ENCODE assay signal across 22 cellular contexts in the genomic region with DNA sequence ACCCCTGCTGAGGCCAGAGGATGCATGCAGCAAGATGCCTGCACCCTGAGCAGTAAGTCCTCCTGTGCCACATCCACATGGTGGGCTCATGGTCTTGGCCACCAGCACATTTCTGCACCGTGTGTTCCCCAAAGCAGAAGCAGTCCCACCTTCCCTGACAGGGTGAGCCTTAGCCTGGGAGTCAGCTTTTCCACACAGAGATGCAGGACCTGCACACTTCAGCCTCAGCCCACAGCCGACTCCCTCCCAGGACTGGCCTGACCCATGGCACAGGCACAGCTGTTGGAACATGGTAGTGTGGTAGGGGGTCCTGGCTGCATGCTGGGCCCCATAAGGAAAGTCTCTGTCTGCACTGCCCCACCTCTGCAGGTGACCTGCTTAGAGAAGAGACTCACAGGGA.
"Had no signal": no experiment of that assay in that cellular context is flagged by ENCODE, and none has a peak within 500 bp of the region (broad histone marks: within the 10 kb centered on the region; RNA-seq: fewer than 3 reads in every experiment).

No MANE protein-coding gene starts in this region.

- H3K79me2 ChIP-seq: parathyroid adenoma had no signal

- H3K4me3 Mint-ChIP-seq: central memory CD8-positive, alpha-beta T cell had no signal

- H2AFZ ChIP-seq: parathyroid adenoma had no signal

- H3K4me3 ChIP-seq: body of pancreas, coronary artery, esophagus squamous epithelium, left ventricle myocardium inferior had no signal

- H3K27me3 ChIP-seq: body of pancreas had no signal

- ATAC-seq: activated naive CD4-positive, alpha-beta T cell treated with anti-CD3 and anti-CD28 coated beads, Interleukin-2, amount 50 U/mL, for 72 hours; body of pancreas; SK-N-SH treated with all-trans-retinoic acid at 6 μM for 48 hours; stimulated activated naive CD8-positive, alpha-beta T cell treated with anti-CD3 and anti-CD28 coated beads, Interleukin-15, Interleukin-2, amounts not matched to agents 100 U/mL and 50 U/mL, for 24 hours had no signal

- H3K27ac ChIP-seq: body of pancreas, coronary artery, esophagus squamous epithelium, left ventricle myocardium inferior, parathyroid adenoma had no signal

- H3K27ac Mint-ChIP-seq: activated naive CD4-positive, alpha-beta T cell treated with anti-CD3 and anti-CD28 coated beads, Interleukin-2, amount 50 U/mL, for 72 hours had no signal

- FAIRE-seq: small intestine had no signal

- H3K4me1 Mint-ChIP-seq: central memory CD8-positive, alpha-beta T cell had no signal

- H3K9ac ChIP-seq: parathyroid adenoma had no signal

- DNase-seq: activated CD4-positive, alpha-beta T cell treated with anti-CD3 and anti-CD28 coated beads for 4 hours; activated effector memory CD4-positive, alpha-beta T cell treated with Interleukin-2 at 50 U/mL for 16 hours; amygdala; body of pancreas; effector CD4-positive, alpha-beta T cell; esophagus squamous epithelium; hypothalamus; left ventricle myocardium inferior; mesendoderm; retina; SHP77 treated with DMSO at 0.1 percent for 48 hours; small intestine; stimulated activated CD4-positive, alpha-beta T cell treated with anti-CD3 and anti-CD28 coated beads, Interleukin-4, amount 100 ng/mL, for 4 hours; stimulated activated naive CD8-positive, alpha-beta T cell treated with anti-CD3 and anti-CD28 coated beads, Interleukin-15, Interleukin-2, amounts not matched to agents 100 U/mL and 50 U/mL, for 24 hours; T-helper 1 cell; T1000; trophoblast cell had no signal
